In the genomic region with DNA sequence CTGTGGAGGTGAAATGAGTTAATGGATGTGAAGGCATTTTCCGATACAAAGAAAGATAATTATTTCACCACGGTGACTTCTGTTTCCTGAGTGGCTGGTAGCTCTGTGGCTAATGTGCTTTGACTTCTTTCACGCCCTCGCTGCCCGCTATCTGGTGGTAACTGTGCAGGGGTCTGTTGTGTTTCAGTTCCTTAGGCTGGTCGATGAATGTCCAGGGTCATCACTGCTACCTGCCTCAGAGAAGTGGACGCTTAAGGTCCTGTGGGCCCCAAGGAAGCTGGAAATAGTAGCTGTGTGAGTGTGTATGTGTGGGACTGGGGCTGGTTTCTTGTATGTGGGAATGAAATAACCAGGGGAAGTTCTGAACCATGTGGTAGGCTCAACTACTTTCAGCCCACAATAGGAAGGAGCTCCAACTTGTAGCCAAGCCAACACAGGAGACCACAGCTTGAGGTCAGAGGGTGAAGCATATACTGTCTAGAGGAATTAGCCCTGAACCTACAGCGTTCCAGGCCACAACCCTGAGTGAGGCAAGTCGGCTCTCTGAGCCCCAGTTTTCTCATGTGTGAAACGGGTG, we compare ENCODE assay signal across 11 cellular contexts. TPM values are rescaled to one million over a fixed set of nuclear protein-coding genes. Genes with fewer than 3 reads are reported as not detected.
DNase-seq lines count a peak whose midpoint lies in the region; ATAC-seq and TF ChIP-seq lines count a peak whose summit lies in the region.
"Had no signal": no experiment of that assay in that cellular context is flagged by ENCODE, and none has a peak within 500 bp of the region (broad histone marks: within the 10 kb centered on the region; RNA-seq: fewer than 3 reads in every experiment).

No MANE protein-coding gene starts in this region.

- CTCF ChIA-PET in GM10248 (lab: Yijun Ruan, JAX), result interaction anchor here (0.8 to 1.4 kb wide), 5 partner anchors 9 to 28 kb away, joined by 3 to 4 read pairs (median 3); partner anchors contain the start of genes CCL5 and HEATR9
- CTCF ChIA-PET in activated CD4-positive, alpha-beta T cell treated with anti-CD3 and anti-CD28 coated beads, Interleukin-2, amount 10 ng/mL, durations not matched to agents 7 days and 5 days (lab: Charles Lee), result interaction anchor here (0.8 to 1.9 kb wide), 9 partner anchors 9 to 638 kb away, joined by 3 to 6 read pairs (median 3); partner anchors contain the start of gene CCL5

- H3K9me3 Mint-ChIP-seq in activated CD4-positive, alpha-beta T cell treated with anti-CD3 and anti-CD28 coated beads, Interleukin-2, amount 10 ng/mL, durations not matched to agents 7 days and 5 days, result peaks cover 4% of the 10 kb centered on the region
- H3K9me3 Mint-ChIP-seq in osteocyte (ENCODE audit: unreplicated experiment) (no peaks in the 10 kb centered on the region), chondrocyte (ENCODE audit: low read depth) (no peaks in the 10 kb centered on the region)

- H3K27ac Mint-ChIP-seq in activated CD4-positive, alpha-beta T cell treated with anti-CD3 and anti-CD28 coated beads, Interleukin-2, amount 10 ng/mL, durations not matched to agents 7 days and 5 days, result peak overlapping the region; percentile 74
- H3K27ac Mint-ChIP-seq in osteocyte (ENCODE audit: unreplicated experiment) (no peak overlapping the region), chondrocyte (ENCODE audit: unreplicated experiment) (no peak overlapping the region)

- no peaks in the 10 kb centered on the region for H3K9me3 ChIP-seq in mucosa of descending colon
- H3K9me3 ChIP-seq: esophagus squamous epithelium, sigmoid colon had no signal

- intact Hi-C loops in mucosa of descending colon (cut with DNase I, micrococcal nuclease), result no loop called here

- no peak for TF ChIP-seq CTCF in GM10248 (IDR thresholded peaks at IDR 0.05; ENCODE audit: control extremely low read depth, extremely low read depth, low read depth, missing control alignments)
- no peak for TF ChIP-seq CTCF in mucosa of descending colon (IDR thresholded peaks at IDR 0.05)
- TF ChIP-seq CTCF in osteocyte (IDR thresholded peaks at IDR 0.05), result no peak
- no peak for TF ChIP-seq CTCF in chondrocyte (IDR thresholded peaks at IDR 0.05)

- no peaks in the 10 kb centered on the region for H3K4me1 ChIP-seq in mucosa of descending colon (ENCODE audit: low read depth)
- H3K4me1 ChIP-seq: sigmoid colon had no signal

- POLR2A ChIA-PET in GM10248 (lab: Yijun Ruan, JAX), result interaction anchor here (0.7 kb wide), 1 partner anchor 16 kb away, joined by 7 read pairs; the partner anchor contains the start of gene CCL5
- POLR2A ChIA-PET in activated CD4-positive, alpha-beta T cell treated with anti-CD3 and anti-CD28 coated beads, Interleukin-2, amount 10 ng/mL, durations not matched to agents 7 days and 5 days (lab: Charles Lee), result interaction anchor here (0.9 kb wide), 1 partner anchor 16 kb away, joined by 3 read pairs; the partner anchor contains the start of gene CCL5

- peaks cover 73% of the 10 kb centered on the region for H3K4me1 Mint-ChIP-seq in activated CD4-positive, alpha-beta T cell treated with anti-CD3 and anti-CD28 coated beads, Interleukin-2, amount 10 ng/mL, durations not matched to agents 7 days and 5 days
- peaks cover 28% of the 10 kb centered on the region for H3K4me1 Mint-ChIP-seq in osteocyte (ENCODE audit: unreplicated experiment)
- H3K4me1 Mint-ChIP-seq in chondrocyte (ENCODE audit: low read depth), result peaks cover 48% of the 10 kb centered on the region

- peak; percentile 47 for DNase-seq in GM10248 (ENCODE audit: extremely low spot score)
- peak; percentile 52 for DNase-seq in activated CD4-positive, alpha-beta T cell treated with anti-CD3 and anti-CD28 coated beads, Interleukin-2, amount 10 ng/mL, durations not matched to agents 7 days and 5 days
- DNase-seq in mucosa of descending colon, result peak in 1 of 3 donors; percentile 34
- no peak for DNase-seq in NCI-H1092 treated with DMSO at 0.1 percent for 48 hours (lab: John Stamatoyannopoulos, UW)
- no peak for DNase-seq in osteocyte (ENCODE audit: extremely low spot score, unreplicated experiment)
- no peak for DNase-seq in chondrocyte (ENCODE audit: low spot score)
- DNase-seq: esophagus squamous epithelium, sigmoid colon had no signal

- peak overlapping the region; percentile 33 for H3K4me3 Mint-ChIP-seq in activated CD4-positive, alpha-beta T cell treated with anti-CD3 and anti-CD28 coated beads, Interleukin-2, amount 10 ng/mL, durations not matched to agents 7 days and 5 days
- H3K4me3 Mint-ChIP-seq in osteocyte (ENCODE audit: unreplicated experiment), result no peak overlapping the region
- H3K4me3 Mint-ChIP-seq in chondrocyte (ENCODE audit: unreplicated experiment), result no peak overlapping the region

- H3K4me3 ChIP-seq in mucosa of descending colon, result no peak overlapping the region
- H3K4me3 ChIP-seq: esophagus squamous epithelium, sigmoid colon had no signal

- H3K27me3 Mint-ChIP-seq in activated CD4-positive, alpha-beta T cell treated with anti-CD3 and anti-CD28 coated beads, Interleukin-2, amount 10 ng/mL, durations not matched to agents 7 days and 5 days, result no peaks in the 10 kb centered on the region
- no peaks in the 10 kb centered on the region for H3K27me3 Mint-ChIP-seq in osteocyte (ENCODE audit: unreplicated experiment)
- H3K27me3 Mint-ChIP-seq in chondrocyte (ENCODE audit: low read depth), result no peaks in the 10 kb centered on the region

- H3K36me3 Mint-ChIP-seq in activated CD4-positive, alpha-beta T cell treated with anti-CD3 and anti-CD28 coated beads, Interleukin-2, amount 10 ng/mL, durations not matched to agents 7 days and 5 days (ENCODE audit: low read depth), result peaks cover 3% of the 10 kb centered on the region
- H3K36me3 Mint-ChIP-seq in osteocyte (ENCODE audit: unreplicated experiment) (no peaks in the 10 kb centered on the region), chondrocyte (ENCODE audit: low read depth) (no peaks in the 10 kb centered on the region)

- peak; percentile 61 for ATAC-seq in HG02798 (IDR thresholded peaks at IDR 0.05; ENCODE audit: poor library complexity, unreplicated experiment)
- peak; percentile 54 for ATAC-seq in mucosa of descending colon
- ATAC-seq in GM19452 (IDR thresholded peaks at IDR 0.05; ENCODE audit: unreplicated experiment), result no peak

- H3K36me3 ChIP-seq in mucosa of descending colon (ENCODE audit: low read depth), result no peaks in the 10 kb centered on the region
- H3K36me3 ChIP-seq: esophagus squamous epithelium, sigmoid colon had no signal

RNA-seq across cellular contexts. Expression of gene CCL5, which starts 15.9 kb away (rescaled TPM):
- total RNA-seq in activated CD4-positive, alpha-beta T cell treated with anti-CD3 and anti-CD28 coated beads, Interleukin-2, amount 10 ng/mL, durations not matched to agents 7 days and 5 days, result 10 to 100 TPM; 68.7 to 81.3 TPM
- 10 to 100 TPM in 2 of 3 donors, 1 to 10 TPM in 1; 8.4 to 20.6 (median 13.7) TPM for total RNA-seq in mucosa of descending colon
- total RNA-seq in osteocyte, result not detected in 2 replicates
- not detected in 3 replicates for total RNA-seq in chondrocyte

RNA-seq across cellular contexts. Expression of gene HEATR9, which starts 27.4 kb away (rescaled TPM):
- total RNA-seq in activated CD4-positive, alpha-beta T cell treated with anti-CD3 and anti-CD28 coated beads, Interleukin-2, amount 10 ng/mL, durations not matched to agents 7 days and 5 days, result under 1 TPM; 0.17 to 0.27 TPM
- total RNA-seq in mucosa of descending colon, result not detected
- not detected in 2 replicates for total RNA-seq in osteocyte
- not detected in 3 replicates for total RNA-seq in chondrocyte
- total RNA-seq: lower leg skin, sigmoid colon had no signal

RNA-seq across cellular contexts. Expression of gene RDM1, which starts 34.5 kb away (rescaled TPM):
- 1 to 10 TPM; 7.0 to 7.9 TPM for total RNA-seq in activated CD4-positive, alpha-beta T cell treated with anti-CD3 and anti-CD28 coated beads, Interleukin-2, amount 10 ng/mL, durations not matched to agents 7 days and 5 days
- 1 to 10 TPM in 2 of 3 donors, not detected in 1; 1.3 to 3.1 TPM for total RNA-seq in mucosa of descending colon
- total RNA-seq in osteocyte, result 0.35 TPM in 1 of 2 replicates, not detected in the other
- 0.35 TPM in 1 of 3 replicates, not detected in the others for total RNA-seq in chondrocyte
- total RNA-seq: lower leg skin, sigmoid colon had no signal

RNA-seq across cellular contexts. Expression of gene LYZL6, which starts 47.4 kb away (rescaled TPM):
- total RNA-seq in activated CD4-positive, alpha-beta T cell treated with anti-CD3 and anti-CD28 coated beads, Interleukin-2, amount 10 ng/mL, durations not matched to agents 7 days and 5 days, result not detected
- total RNA-seq in mucosa of descending colon (not detected), osteocyte (not detected in 2 replicates), chondrocyte (not detected in 3 replicates)
- total RNA-seq: esophagus squamous epithelium, lower leg skin, sigmoid colon had no signal

Comparison
In these comparisons a context has a peak if more than half of its experiments do, and no peak if none do; other contexts are left out.
1. DNase-seq: peak in GM10248 (single experiment) and activated CD4-positive, alpha-beta T cell treated with anti-CD3 and anti-CD28 coated beads, Interleukin-2, amount 10 ng/mL, durations not matched to agents 7 days and 5 days (single experiment); none in NCI-H1092 treated with DMSO at 0.1 percent for 48 hours (single experiment), osteocyte (single experiment) and chondrocyte (single experiment).